9 cellular contexts compared by ENCODE assay signal in the genomic region with DNA sequence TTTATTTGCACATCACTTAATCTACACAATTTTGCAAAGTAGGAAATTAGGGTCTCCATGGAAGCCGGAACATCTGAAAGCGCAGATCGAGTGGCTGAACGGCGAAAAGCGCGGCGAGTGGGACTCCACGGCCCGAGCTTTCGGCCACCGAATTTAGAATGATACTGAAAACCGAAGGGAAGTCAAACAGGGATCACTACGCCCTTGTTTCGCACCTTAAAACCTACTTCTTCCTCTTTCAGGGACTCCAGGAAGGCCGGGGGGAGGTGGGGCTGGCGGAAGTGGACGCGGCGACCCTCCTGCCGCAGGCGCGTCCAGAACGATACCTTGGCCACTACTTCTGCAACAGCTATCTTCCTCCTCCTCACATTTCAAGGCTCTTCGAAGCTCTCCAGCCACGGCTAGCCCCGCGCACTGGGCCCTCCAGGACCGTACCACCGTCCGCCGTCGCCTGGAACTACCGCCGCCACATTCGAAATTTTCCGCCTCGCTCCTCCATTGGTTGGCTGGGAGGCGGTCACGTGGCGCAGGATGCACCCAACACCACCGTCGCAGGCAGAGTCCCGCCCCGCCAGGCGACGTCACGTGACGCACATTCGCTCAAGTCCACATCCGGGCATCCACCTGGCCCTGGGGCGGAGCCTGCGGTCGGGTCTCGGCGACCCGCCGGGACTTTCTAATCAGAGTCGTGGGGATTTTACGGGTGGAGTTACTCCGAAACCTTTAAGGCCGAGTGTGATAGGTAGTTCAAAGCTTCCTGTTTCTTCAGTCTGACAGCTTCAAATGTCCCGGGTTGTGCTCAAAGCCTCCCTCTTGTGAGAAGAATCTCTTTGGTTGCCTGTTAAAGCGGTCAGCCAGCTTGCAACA. TPM values are rescaled to one million over a fixed set of nuclear protein-coding genes. Genes with fewer than 3 reads are reported as not detected.
DNase-seq lines count a peak whose midpoint lies in the region; ATAC-seq, FAIRE-seq and TF ChIP-seq lines count a peak whose summit lies in the region.
"Had no signal": no experiment of that assay in that cellular context is flagged by ENCODE, and none has a peak within 500 bp of the region (broad histone marks: within the 10 kb centered on the region; RNA-seq: fewer than 3 reads in every experiment).

A gene (minus strand): TSS at position 474 of the 867 bp plus-strand sequence. CDS start 2,179 bp downstream, outside the sequence.

- no peak within 1 kb of the TSS for H3K4me3 Mint-ChIP-seq in chondrocyte (ENCODE audit: unreplicated experiment)
- H3K4me3 Mint-ChIP-seq: brain had no signal

- TF ChIP-seq CTCF in chondrocyte (IDR thresholded peaks at IDR 0.05): peak; percentile 48
- no peak for TF ChIP-seq CTCF in kidney (IDR thresholded peaks at IDR 0.05; ENCODE audit: borderline replicate concordance, extremely low read depth, insufficient read depth)

- DNase-seq in AML-193 (lab: John Stamatoyannopoulos, UW) (peak; percentile 89 to 91), NCI-H460 (ENCODE audit: extremely low read depth, low read depth) (peak; percentile 93), chondrocyte (ENCODE audit: low spot score) (peak; percentile 99), kidney (peak; percentile 100)
- peak; percentile 100 for DNase-seq in activated CD4-positive, CD25-positive, alpha-beta regulatory T cell treated with anti-CD3 and anti-CD28 coated beads, Interleukin-2, amount 50 U/mL, for 72 hours
- peak; percentile 100 for DNase-seq in stimulated activated CD4-positive, alpha-beta T cell treated with anti-CD3 and anti-CD28 coated beads, Interleukin-15, amount 100 ng/mL, for 24 hours

- H3K9ac ChIP-seq in kidney (ENCODE audit: low read length in 2 of 2): peak within 1 kb of the TSS; percentile 87 to 98

- H3K27ac ChIP-seq in kidney (ENCODE audit: low read depth in 2 of 2, low read length in 2 of 2): peak within 1 kb of the TSS; percentile 86 to 97

- no peaks in the 10 kb centered on the region for H3K36me3 ChIP-seq in kidney (ENCODE audit: control insufficient read depth in 1 of 2, insufficient read depth in 2 of 2, low read length in 2 of 2)

- no peaks in the 10 kb centered on the region for H3K27me3 Mint-ChIP-seq in chondrocyte (ENCODE audit: low read depth)

- H3K27ac Mint-ChIP-seq in chondrocyte (ENCODE audit: unreplicated experiment): no peak within 1 kb of the TSS

- intact Hi-C loops in kidney (cut with DNase I): no loop called here

- H3K4me3 ChIP-seq in kidney (ENCODE audit: low read length in 2 of 2): peak within 1 kb of the TSS; percentile 94 to 99

- FAIRE-seq in kidney (lab: Jason Lieb, UNC): peak; percentile 88

- no peaks in the 10 kb centered on the region for H3K9me3 Mint-ChIP-seq in chondrocyte (ENCODE audit: low read depth)
- H3K9me3 Mint-ChIP-seq: brain had no signal

- peak; percentile 93 for ATAC-seq in HG03378 (IDR thresholded peaks at IDR 0.05; ENCODE audit: unreplicated experiment)

- peaks cover 4 to 10% of the 10 kb centered on the region in 2 donors for H3K4me1 ChIP-seq in kidney (ENCODE audit: control insufficient read depth in 1 of 2, insufficient read depth in 1 of 2, low read depth in 1 of 2, low read length in 2 of 2)

- peaks cover 2% of the 10 kb centered on the region for H3K4me1 Mint-ChIP-seq in chondrocyte (ENCODE audit: low read depth)
- H3K4me1 Mint-ChIP-seq: brain had no signal

- TF ChIP-seq POLR2A in GM19099 (IDR thresholded peaks at IDR 0.05; ENCODE audit: extremely low read depth, insufficient read length, low read depth): peak; percentile 85

- no peaks in the 10 kb centered on the region for H3K9me3 ChIP-seq in kidney (ENCODE audit: control insufficient read depth in 1 of 2, low read length in 2 of 2)

- H3K36me3 Mint-ChIP-seq in chondrocyte (ENCODE audit: low read depth): no peaks in the 10 kb centered on the region

RNA-seq across cellular contexts. Expression of the gene that starts here (rescaled TPM):
- total RNA-seq in NCI-H460 (2014; rRNA removed; shearing (Covaris generic)): 13.7 and 16.6 TPM in 2 replicates
- polyA plus RNA-seq in NCI-H460 (2014; cell fraction: nucleus; rRNA removed): 10.9 and 13.7 TPM in 2 replicates
- total RNA-seq in chondrocyte (3.4 to 5.0 TPM (median 3.7 TPM) in 3 replicates), kidney (0.72 TPM)
- polyA plus RNA-seq in kidney (ENCODE audit: insufficient read depth, low read depth, low replicate concordance): 0.37 TPM

Comparison
In these comparisons a context has a peak if more than half of its experiments do, and no peak if none do; other contexts are left out.
1. Peak in every context shown above with its lines: DNase-seq, ATAC-seq, H3K4me3 ChIP-seq and H3K27ac ChIP-seq.
2. Peak in DNase-seq, H3K4me3 ChIP-seq, H3K27ac ChIP-seq and H3K9ac ChIP-seq in kidney; RNA of the gene not detected or under 1 TPM.